Comparison of ENCODE assay signal across 8 cellular contexts in the genomic region with DNA sequence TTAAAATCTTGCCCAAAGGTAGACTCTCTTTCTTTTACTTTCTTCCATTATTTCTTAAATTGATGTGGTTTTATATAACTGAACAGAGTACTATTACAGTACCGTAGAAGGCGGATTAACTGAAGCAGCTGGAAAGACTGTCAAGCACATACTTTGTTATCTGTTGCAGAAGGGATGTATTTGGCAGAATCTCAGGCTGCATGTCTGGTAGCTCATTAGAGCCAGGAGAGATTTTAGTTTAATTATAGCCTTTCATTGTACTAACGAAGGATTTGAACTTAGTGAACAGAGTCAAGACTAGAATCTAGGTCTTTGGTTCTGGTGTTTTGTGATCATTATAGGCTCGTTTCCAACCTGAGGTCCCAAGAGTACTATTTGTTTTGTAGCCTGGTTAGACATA. TPM values are rescaled to one million over a fixed set of nuclear protein-coding genes. Genes with fewer than 3 reads are reported as not detected.
"Had no signal": no experiment of that assay in that cellular context is flagged by ENCODE, and none has a peak within 500 bp of the region (broad histone marks: within the 10 kb centered on the region; RNA-seq: fewer than 3 reads in every experiment).

No MANE protein-coding gene starts in this region.

- H3K4me2 ChIP-seq: GM23338 had no signal

- DNase-seq: H9, HCEC 1CT had no signal

- H3K27ac Mint-ChIP-seq: GM23338, H9, IgD-negative memory B cell had no signal

- H3K4me1 Mint-ChIP-seq: GM23338, H9 had no signal

- H3K27ac ChIP-seq: HL-60 had no signal

- H3K4me3 Mint-ChIP-seq: GM23338, H9, IgD-negative memory B cell had no signal

- FAIRE-seq: H1, H54, HepG2 had no signal

- H3K27me3 Mint-ChIP-seq: IgD-negative memory B cell had no signal

- H2AFZ ChIP-seq: GM23338 had no signal

- H3K4me3 ChIP-seq: GM23338 had no signal

- ATAC-seq: GM23338, HepG2 had no signal

RNA-seq across cellular contexts. Expression of gene ZNF354C, which starts 20.6 kb away (rescaled TPM):
- polyA plus RNA-seq: HepG2 had no signal
